Comparison of ENCODE assay signal across 19 cellular contexts in the genomic region with DNA sequence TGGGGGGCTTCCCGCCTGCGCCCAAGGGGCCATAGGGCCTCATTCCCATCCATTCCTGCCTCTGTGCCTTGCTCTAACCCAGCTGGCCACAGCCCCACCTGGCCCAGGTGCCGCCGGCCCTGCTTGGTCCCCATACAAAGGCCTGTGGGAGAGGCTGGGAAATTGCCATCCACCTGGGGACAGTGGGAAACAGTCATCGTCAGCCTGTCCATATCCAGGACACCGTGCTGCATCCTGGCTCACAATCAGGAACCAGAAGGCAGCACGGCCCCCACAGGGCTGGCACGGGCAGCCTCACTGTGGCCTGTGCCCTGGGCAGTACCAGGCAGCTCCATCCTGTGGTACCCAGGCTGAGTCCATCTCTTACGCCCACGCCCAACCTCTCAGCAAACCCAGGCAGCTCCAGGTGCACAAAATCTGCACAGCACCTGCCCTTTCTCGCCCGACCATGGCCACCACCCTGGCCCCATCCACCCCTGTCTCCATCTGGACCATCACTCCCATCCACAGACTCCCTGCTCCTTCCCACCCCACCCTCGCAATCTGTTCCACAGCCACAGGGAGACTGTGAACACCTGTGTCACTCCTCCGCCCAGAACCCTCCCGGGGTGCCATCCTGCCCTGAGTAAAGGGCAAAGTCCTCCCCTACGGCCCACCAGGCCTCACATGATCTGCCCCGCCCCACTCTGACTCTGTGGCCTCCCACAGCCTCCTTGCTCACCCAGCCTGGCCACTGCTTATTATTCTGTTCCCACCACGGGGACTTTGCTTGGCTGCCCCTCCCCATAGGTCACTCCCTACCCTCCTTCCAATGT. TPM values are rescaled to one million over a fixed set of nuclear protein-coding genes. Genes with fewer than 3 reads are reported as not detected.
DNase-seq lines count a peak whose midpoint lies in the region; ATAC-seq and TF ChIP-seq lines count a peak whose summit lies in the region.
"Had no signal": no experiment of that assay in that cellular context is flagged by ENCODE, and none has a peak within 500 bp of the region (broad histone marks: within the 10 kb centered on the region; RNA-seq: fewer than 3 reads in every experiment).

No MANE protein-coding gene starts in this region.

- peaks cover 0 to 6% of the 10 kb centered on the region in 2 donors for H3K9me3 Mint-ChIP-seq in stimulated activated naive CD8-positive, alpha-beta T cell treated with anti-CD3 and anti-CD28 coated beads, Interleukin-15, amount 100 ng/mL, for 72 hours
- H3K9me3 Mint-ChIP-seq in glutamatergic neuron (ENCODE audit: unreplicated experiment) = peaks cover 1% of the 10 kb centered on the region
- H3K9me3 Mint-ChIP-seq: activated T-helper 2 cell treated with anti-CD3 and anti-CD28 coated beads, Interferon-gamma antibody, Interleukin-2, Interleukin-4, amounts not matched to agents 10 μg/mL and 5 μg/mL and 100 μg/mL, durations not matched to agents 14 hours and 24 hours and 36 hours; CD4-positive, alpha-beta memory T cell; HFFc6 had no signal

- H3K27ac ChIP-seq in colonic mucosa = no peak overlapping the region
- H3K27ac ChIP-seq: left lung, upper lobe of left lung had no signal

- intact Hi-C loops in colonic mucosa (cut with DNase I) = no loop called here

- peak overlapping the region in 1 of 2 donors; percentile 55 for H3K27ac Mint-ChIP-seq in stimulated activated naive CD8-positive, alpha-beta T cell treated with anti-CD3 and anti-CD28 coated beads, Interleukin-15, amount 100 ng/mL, for 72 hours
- H3K27ac Mint-ChIP-seq in glutamatergic neuron (ENCODE audit: unreplicated experiment) = no peak overlapping the region
- H3K27ac Mint-ChIP-seq: activated T-helper 2 cell treated with anti-CD3 and anti-CD28 coated beads, Interferon-gamma antibody, Interleukin-2, Interleukin-4, amounts not matched to agents 10 μg/mL and 5 μg/mL and 100 μg/mL, durations not matched to agents 14 hours and 24 hours and 36 hours; HFFc6 had no signal

- H3K4me1 ChIP-seq in colonic mucosa (no peaks in the 10 kb centered on the region), HAP-1 (peaks cover 3% of the 10 kb centered on the region; the same call in 1 of the 2 replicates)
- H3K4me1 ChIP-seq: left lung, upper lobe of left lung had no signal

- TF ChIP-seq CTCF in colonic mucosa (IDR thresholded peaks at IDR 0.05) (no peak), glutamatergic neuron (IDR thresholded peaks at IDR 0.05; ENCODE audit: partially characterized antibody, unreplicated experiment) (no peak)

- H3K9ac ChIP-seq in colonic mucosa (ENCODE audit: low read depth in 2 of 2, low read length in 2 of 2) = no peak overlapping the region

- no peak overlapping the region for H3K4me3 ChIP-seq in colonic mucosa
- H3K4me3 ChIP-seq in HAP-1 = no peak overlapping the region
- H3K4me3 ChIP-seq: left lung, MG63, upper lobe of left lung had no signal

- H3K9me3 ChIP-seq in colonic mucosa (no peaks in the 10 kb centered on the region), HAP-1 (no peaks in the 10 kb centered on the region)
- H3K9me3 ChIP-seq: left lung, upper lobe of left lung had no signal

- in situ Hi-C loops in HAP-1 (cut with MboI; ENCODE audit: low sequenced_read_pairs) = no loop called here

- no peaks in the 10 kb centered on the region for H3K27me3 Mint-ChIP-seq in stimulated activated naive CD8-positive, alpha-beta T cell treated with anti-CD3 and anti-CD28 coated beads, Interleukin-15, amount 100 ng/mL, for 72 hours
- H3K27me3 Mint-ChIP-seq in glutamatergic neuron (ENCODE audit: unreplicated experiment) = no peaks in the 10 kb centered on the region

- peaks cover 6% of the 10 kb centered on the region for H3K4me1 Mint-ChIP-seq in stimulated activated naive CD8-positive, alpha-beta T cell treated with anti-CD3 and anti-CD28 coated beads, Interleukin-15, amount 100 ng/mL, for 72 hours
- no peaks in the 10 kb centered on the region for H3K4me1 Mint-ChIP-seq in glutamatergic neuron (ENCODE audit: low read depth, unreplicated experiment)

- peak; percentile 33 for ATAC-seq in stimulated activated naive CD8-positive, alpha-beta T cell treated with anti-CD3 and anti-CD28 coated beads, Interleukin-15, amount 100 ng/mL, for 72 hours
- no peak for ATAC-seq in stimulated activated naive CD8-positive, alpha-beta T cell treated with anti-CD3 and anti-CD28 coated beads, Interleukin-15, Interleukin-2, amounts not matched to agents 100 U/mL and 50 U/mL, for 24 hours
- ATAC-seq: activated CD4-positive, CD25-positive, alpha-beta regulatory T cell treated with anti-CD3 and anti-CD28 coated beads, Interleukin-2, amount 50 U/mL, for 24 hours; left lung had no signal

- H3K36me3 ChIP-seq in colonic mucosa (no peaks in the 10 kb centered on the region), HAP-1 (replicated peaks) (no peaks in the 10 kb centered on the region)
- H3K36me3 ChIP-seq: left lung, MG63, upper lobe of left lung had no signal

- H3K27me3 ChIP-seq in colonic mucosa = no peaks in the 10 kb centered on the region
- no peaks in the 10 kb centered on the region for H3K27me3 ChIP-seq in HAP-1 (ENCODE audit: low read depth)
- H3K27me3 ChIP-seq: left lung, MG63, upper lobe of left lung had no signal

- H3K36me3 Mint-ChIP-seq in glutamatergic neuron (ENCODE audit: unreplicated experiment) = peaks cover 7% of the 10 kb centered on the region
- H3K36me3 Mint-ChIP-seq: CD4-positive, alpha-beta memory T cell had no signal

- H3K4me3 Mint-ChIP-seq in stimulated activated naive CD8-positive, alpha-beta T cell treated with anti-CD3 and anti-CD28 coated beads, Interleukin-15, amount 100 ng/mL, for 72 hours = no peak overlapping the region
- no peak overlapping the region for H3K4me3 Mint-ChIP-seq in glutamatergic neuron (ENCODE audit: unreplicated experiment)
- H3K4me3 Mint-ChIP-seq: CD4-positive, alpha-beta memory T cell; HFFc6 had no signal

- DNase-seq in stimulated activated naive CD8-positive, alpha-beta T cell treated with anti-CD3 and anti-CD28 coated beads, Interleukin-15, amount 100 ng/mL, for 72 hours = no peak
- DNase-seq in stimulated activated naive CD8-positive, alpha-beta T cell treated with anti-CD3 and anti-CD28 coated beads, Interleukin-15, Interleukin-2, amounts not matched to agents 100 U/mL and 50 U/mL, for 24 hours = no peak
- DNase-seq in colonic mucosa (peak; percentile 41), nucleus accumbens (lab: John Stamatoyannopoulos, UW) (peak in 34 of 56 donors; percentile 8 to 66 (median 36)), HAP-1 (ENCODE audit: low spot score in 2 of 2) (no peak), OCI-M2 (lab: John Stamatoyannopoulos, UW; ENCODE audit: unreplicated experiment) (no peak), glutamatergic neuron (no peak), CD1c-positive myeloid dendritic cell (ENCODE audit: extremely low spot score) (no peak)
- DNase-seq: CD4-positive, alpha-beta memory T cell; HFFc6; left lung; MG63; NCI-H187 treated with DMSO at 0.1 percent for 48 hours; NCI-H524 had no signal

RNA-seq across cellular contexts. Expression of gene FBXO27, which starts 21.1 kb away (rescaled TPM):
- total RNA-seq in colonic mucosa (1 to 10 TPM; 1.1 to 2.4 TPM), glutamatergic neuron (ENCODE audit: unreplicated experiment) (2.2 TPM)

RNA-seq across cellular contexts. Expression of gene ACP7, which starts 30.7 kb away (rescaled TPM):
- total RNA-seq in colonic mucosa (not detected), glutamatergic neuron (ENCODE audit: unreplicated experiment) (not detected)
- total RNA-seq: activated T-helper 2 cell treated with anti-CD3 and anti-CD28 coated beads, Interferon-gamma antibody, Interleukin-2, Interleukin-4, amounts not matched to agents 10 μg/mL and 5 μg/mL and 100 μg/mL, durations not matched to agents 14 hours and 24 hours and 36 hours; HFFc6; left lung; osteocyte; T-helper 2 cell treated with Interferon-gamma antibody and Interleukin-4, amounts not matched to agents 100 ng/mL and 5 ng/mL, for 36 hours; upper lobe of left lung had no signal

Comparison
In these comparisons a context has a peak if more than half of its experiments do, and no peak if none do; other contexts are left out.
1. DNase-seq: peak in colonic mucosa (single experiment) and nucleus accumbens (34 of 56); none in stimulated activated naive CD8-positive, alpha-beta T cell treated with anti-CD3 and anti-CD28 coated beads, Interleukin-15, amount 100 ng/mL, for 72 hours (0 of 2), stimulated activated naive CD8-positive, alpha-beta T cell treated with anti-CD3 and anti-CD28 coated beads, Interleukin-15, Interleukin-2, amounts not matched to agents 100 U/mL and 50 U/mL, for 24 hours (single experiment), HAP-1 (0 of 2), OCI-M2 (single experiment), glutamatergic neuron (single experiment) and CD1c-positive myeloid dendritic cell (single experiment).